20 cellular contexts compared by ENCODE assay signal in the genomic region with DNA sequence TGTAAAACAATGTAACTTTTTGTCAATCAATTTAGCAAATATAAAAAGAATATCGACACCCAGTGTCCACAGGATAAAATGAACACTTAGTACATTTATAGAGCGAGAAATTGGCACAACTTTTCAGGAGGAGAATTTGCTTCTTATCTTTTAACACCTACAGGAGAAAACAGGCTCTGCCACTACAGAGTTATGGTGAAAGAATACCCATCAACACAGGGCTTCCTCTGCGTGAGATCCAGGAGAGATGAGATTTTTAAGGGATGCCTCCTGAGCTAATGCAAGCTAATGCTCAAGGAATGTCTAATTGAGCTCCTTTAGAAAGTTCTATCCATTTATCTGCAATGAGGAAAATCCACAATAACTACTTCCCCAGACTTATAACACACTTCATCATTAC. TPM values are rescaled to one million over a fixed set of nuclear protein-coding genes. Genes with fewer than 3 reads are reported as not detected.
DNase-seq lines count a peak whose midpoint lies in the region; ATAC-seq and TF ChIP-seq lines count a peak whose summit lies in the region.
"Had no signal": no experiment of that assay in that cellular context is flagged by ENCODE, and none has a peak within 500 bp of the region (broad histone marks: within the 10 kb centered on the region; RNA-seq: fewer than 3 reads in every experiment).

No MANE protein-coding gene starts in this region.

- H3K9ac ChIP-seq in endodermal cell (ENCODE audit: extremely low read depth, low read length, poor library complexity, severe bottlenecking) = no peak overlapping the region
- H3K9ac ChIP-seq: GM23248 had no signal

- WGBS in endodermal cell (ENCODE audit: insufficient coverage in 1 of 2, insufficient read length in 1 of 2), 2 experiments = 95 to 100% methylated on average over 1 to 3 of the region's 3 CpGs

- no peaks in the 10 kb centered on the region for H3K9me3 Mint-ChIP-seq in endodermal cell
- H3K9me3 Mint-ChIP-seq in naive thymus-derived CD8-positive, alpha-beta T cell = no peaks in the 10 kb centered on the region
- H3K9me3 Mint-ChIP-seq: CD4-positive, CD25-positive, alpha-beta regulatory T cell had no signal

- H3K27ac Mint-ChIP-seq in endodermal cell = no peak overlapping the region
- peak overlapping the region in 6 of 10 donors; percentile 5 to 75 (median 38) for H3K27ac Mint-ChIP-seq in naive thymus-derived CD8-positive, alpha-beta T cell

- H3K4me1 Mint-ChIP-seq in endodermal cell = peaks cover 25% of the 10 kb centered on the region
- peaks cover 13 to 34% (median 32%) of the 10 kb centered on the region in 4 donors for H3K4me1 Mint-ChIP-seq in naive thymus-derived CD8-positive, alpha-beta T cell

- intact Hi-C loops in left ventricle myocardium superior (cut with micrococcal nuclease) = no loop called here

- H3K36me3 ChIP-seq in right atrium auricular region = no peaks in the 10 kb centered on the region
- no peaks in the 10 kb centered on the region for H3K36me3 ChIP-seq in endodermal cell (ENCODE audit: control insufficient read depth, insufficient read depth, low read length)
- H3K36me3 ChIP-seq: BE2C, HAP-1 had no signal

- H3K27me3 ChIP-seq in right atrium auricular region (peaks cover 0 to 4% of the 10 kb centered on the region in 2 donors), endodermal cell (ENCODE audit: control insufficient read depth, insufficient read depth, low read length, poor library complexity, severe bottlenecking) (no peaks in the 10 kb centered on the region)

- H3K4me3 Mint-ChIP-seq in endodermal cell = no peak overlapping the region
- peak overlapping the region in 1 of 10 donors; percentile 45 for H3K4me3 Mint-ChIP-seq in naive thymus-derived CD8-positive, alpha-beta T cell

- TF ChIP-seq CTCF in right atrium auricular region (IDR thresholded peaks at IDR 0.05) = no peak
- peak; percentile 21 for TF ChIP-seq CTCF in endodermal cell (conservative IDR thresholded peaks at IDR 0.05)

- ATAC-seq in left ventricle myocardium superior = peak; percentile 33
- ATAC-seq in naive thymus-derived CD8-positive, alpha-beta T cell = no peak
- ATAC-seq: HepG2 had no signal

- POLR2A ChIA-PET in naive thymus-derived CD8-positive, alpha-beta T cell (lab: Charles Lee) = interaction anchor here (0.6 to 1.0 kb wide), 2 partner anchors 34 to 162 kb away, joined by 3 to 8 read pairs; no protein-coding TSS in a partner anchor

- H3K4me1 ChIP-seq in right atrium auricular region = no peaks in the 10 kb centered on the region
- H3K4me1 ChIP-seq in endodermal cell (ENCODE audit: control insufficient read depth, insufficient read depth, low read length) = peaks cover 4% of the 10 kb centered on the region
- H3K4me1 ChIP-seq: BE2C, Caco-2, HAP-1 had no signal

- no peaks in the 10 kb centered on the region for H3K36me3 Mint-ChIP-seq in endodermal cell (ENCODE audit: low read depth)
- H3K36me3 Mint-ChIP-seq in naive thymus-derived CD8-positive, alpha-beta T cell = no peaks in the 10 kb centered on the region
- H3K36me3 Mint-ChIP-seq: CD4-positive, CD25-positive, alpha-beta regulatory T cell had no signal

- H3K9me3 ChIP-seq in right atrium auricular region = no peaks in the 10 kb centered on the region
- no peaks in the 10 kb centered on the region for H3K9me3 ChIP-seq in endodermal cell (ENCODE audit: control insufficient read depth, low read length)
- H3K9me3 ChIP-seq: BE2C, Caco-2, HAP-1 had no signal

- no peak for DNase-seq in left ventricle myocardium superior
- DNase-seq in right atrium auricular region (ENCODE audit: low spot score) = no peak
- DNase-seq in endodermal cell = no peak
- DNase-seq in naive thymus-derived CD8-positive, alpha-beta T cell = no peak
- DNase-seq in D341Med (ENCODE audit: low spot score) = no peak
- DNase-seq in medulla oblongata (ENCODE audit: extremely low spot score) = no peak
- no peak for DNase-seq in NCI-H128 (lab: John Stamatoyannopoulos, UW; ENCODE audit: unreplicated experiment)
- DNase-seq: ACHN; BE2C; C1 segment of cervical spinal cord; Caco-2; CD4-positive, CD25-positive, alpha-beta regulatory T cell; DMS153; DMS79; GDM1; GM23248 had no signal

- no peak overlapping the region for H3K4me3 ChIP-seq in right atrium auricular region
- no peak overlapping the region for H3K4me3 ChIP-seq in endodermal cell (ENCODE audit: low read length)
- H3K4me3 ChIP-seq: GM23248, HAP-1 had no signal

- H3K27me3 Mint-ChIP-seq in endodermal cell (ENCODE audit: insufficient read depth) = peaks cover 6% of the 10 kb centered on the region
- peaks cover 0 to 1% (median 0%) of the 10 kb centered on the region in 5 donors for H3K27me3 Mint-ChIP-seq in naive thymus-derived CD8-positive, alpha-beta T cell

- no peak overlapping the region for H3K27ac ChIP-seq in right atrium auricular region
- no peak overlapping the region for H3K27ac ChIP-seq in endodermal cell (ENCODE audit: low read depth, low read length)
- H3K27ac ChIP-seq: GM23248 had no signal

RNA-seq across cellular contexts. Expression of gene TBPL2, which starts 7.8 kb away (rescaled TPM):
- total RNA-seq in left ventricle myocardium superior (not detected), right atrium auricular region (not detected), endodermal cell (not detected)
- not detected for polyA plus RNA-seq in endodermal cell (2013, experiment 1 of 2)
- not detected for polyA plus RNA-seq in endodermal cell (2013, experiment 2 of 2)
- not detected for total RNA-seq in naive thymus-derived CD8-positive, alpha-beta T cell
- not detected for polyA plus RNA-seq in naive thymus-derived CD8-positive, alpha-beta T cell
- total RNA-seq: Caco-2; CD4-positive, CD25-positive, alpha-beta regulatory T cell; Daoy; GM23248; H4; HepG2 had no signal
- polyA plus RNA-seq: CD4-positive, CD25-positive, alpha-beta regulatory T cell; GM23248; HepG2 had no signal

RNA-seq across cellular contexts. Expression of gene ATG14, which starts 21.0 kb away (rescaled TPM):
- total RNA-seq in left ventricle myocardium superior (17.3 TPM), right atrium auricular region (10 to 100 TPM in 1 of 2 donors, 1 to 10 TPM in 1; 6.7 to 11.1 TPM), endodermal cell (10 to 100 TPM; 11.0 to 12.9 TPM)
- polyA plus RNA-seq in endodermal cell (2013, experiment 1 of 2) = 10.8 TPM
- polyA plus RNA-seq in endodermal cell (2013, experiment 2 of 2) = 9.4 TPM
- total RNA-seq in naive thymus-derived CD8-positive, alpha-beta T cell = 10 to 100 TPM; 15.7 to 17.6 TPM
- polyA plus RNA-seq in naive thymus-derived CD8-positive, alpha-beta T cell = 1 to 10 TPM; 5.2 to 6.3 (median 5.3) TPM
